9 cellular contexts compared by ENCODE assay signal in the genomic region with DNA sequence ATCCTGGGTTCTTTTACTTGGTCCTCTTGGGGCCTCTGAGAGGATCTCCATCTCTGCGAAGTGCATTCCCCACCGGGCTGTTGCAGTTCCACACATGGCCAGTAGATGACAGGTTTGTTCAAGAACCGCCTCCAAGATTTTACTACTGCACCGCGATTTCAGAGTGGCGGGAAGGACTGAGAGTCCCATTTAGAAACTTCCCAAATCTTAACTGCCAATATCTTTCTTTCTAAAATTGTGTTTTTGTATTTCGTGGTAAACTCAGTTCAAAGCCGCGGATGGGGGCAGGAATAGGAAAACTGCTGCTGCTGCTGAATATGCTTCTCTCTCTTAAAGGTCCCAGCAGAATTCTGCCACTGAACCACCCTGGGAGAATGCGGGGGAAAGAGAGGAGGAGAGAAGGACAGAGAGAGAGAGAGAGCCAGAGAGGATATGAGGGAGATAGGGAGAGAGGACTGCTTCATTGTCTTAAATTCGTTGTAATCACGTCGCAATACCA. TPM values are rescaled to one million over a fixed set of nuclear protein-coding genes. Genes with fewer than 3 reads are reported as not detected.
DNase-seq lines count a peak whose midpoint lies in the region; ATAC-seq and TF ChIP-seq lines count a peak whose summit lies in the region.
"Had no signal": no experiment of that assay in that cellular context is flagged by ENCODE, and none has a peak within 500 bp of the region (broad histone marks: within the 10 kb centered on the region; RNA-seq: fewer than 3 reads in every experiment).

No MANE protein-coding gene starts in this region.

- H3K9me3 ChIP-seq in SJSA1 (replicated peaks) (no peaks in the 10 kb centered on the region), gastroesophageal sphincter (no peaks in the 10 kb centered on the region), ovary (no peaks in the 10 kb centered on the region), tibial nerve (no peaks in the 10 kb centered on the region)

- DNase-seq in DMS114 treated with DMSO at 0.1 percent for 48 hours (lab: John Stamatoyannopoulos, UW; ENCODE audit: unreplicated experiment) (peak; percentile 82), SJSA1 (ENCODE audit: low read depth in 1 of 2, low spot score in 2 of 2) (peak; percentile 59 to 76), ovary (peak; percentile 49 to 75 (median 73)), tibial nerve (ENCODE audit: low spot score in 2 of 2) (peak; percentile 62 to 88)
- DNase-seq in Jurkat, Clone E6-1 (ENCODE audit: low read depth, low spot score), result peak; percentile 56
- peak; percentile 91 for DNase-seq in activated effector memory CD4-positive, alpha-beta T cell treated with anti-CD3 and anti-CD28 coated beads, Interleukin-2, amount 50 U/mL, for 16 hours

- ATAC-seq in gastroesophageal sphincter (peak; percentile 75), HG03457 (IDR thresholded peaks at IDR 0.05; ENCODE audit: unreplicated experiment) (no peak)

- no peaks in the 10 kb centered on the region for H3K36me3 ChIP-seq in SJSA1
- H3K36me3 ChIP-seq in gastroesophageal sphincter, result no peaks in the 10 kb centered on the region
- no peaks in the 10 kb centered on the region for H3K36me3 ChIP-seq in ovary
- no peaks in the 10 kb centered on the region for H3K36me3 ChIP-seq in tibial nerve

- WGBS in gastroesophageal sphincter (ENCODE audit: low coverage in 1 of 2), 2 donors, result 2 to 10% methylated on average over 13 of the region's 13 CpGs
- 1 to 3% (median 3%) methylated on average over 13 of the region's 13 CpGs for WGBS in ovary, 3 donors
- 5 to 9% methylated on average over 13 of the region's 13 CpGs for WGBS in tibial nerve, 2 donors

- H3K4me3 ChIP-seq in Jurkat, Clone E6-1 (ENCODE audit: low read length), result no peak overlapping the region
- H3K4me3 ChIP-seq in SJSA1 (no peak overlapping the region), gastroesophageal sphincter (no peak overlapping the region), ovary (no peak overlapping the region), tibial nerve (no peak overlapping the region)

- H3K27ac ChIP-seq in SJSA1 (no peak overlapping the region), gastroesophageal sphincter (no peak overlapping the region), ovary (no peak overlapping the region), tibial nerve (no peak overlapping the region)

- TF ChIP-seq EP300 in gastroesophageal sphincter (IDR thresholded peaks at IDR 0.05) (no peak), ovary (IDR thresholded peaks at IDR 0.05) (no peak), tibial nerve (IDR thresholded peaks at IDR 0.05) (no peak)

- H3K4me1 ChIP-seq in SJSA1 (replicated peaks) (peaks cover 6% of the 10 kb centered on the region; the same call in 1 of the 2 replicates), gastroesophageal sphincter (peaks cover 0 to 5% (median 3%) of the 10 kb centered on the region in 3 donors), ovary (ENCODE audit: insufficient read depth) (no peaks in the 10 kb centered on the region), tibial nerve (peaks cover 0 to 7% (median 2%) of the 10 kb centered on the region in 4 donors)

- TF ChIP-seq POLR2A in gastroesophageal sphincter (IDR thresholded peaks at IDR 0.05), result no peak
- no peak for TF ChIP-seq POLR2A in ovary (IDR thresholded peaks at IDR 0.05)
- no peak for TF ChIP-seq POLR2A in tibial nerve (IDR thresholded peaks at IDR 0.05)

- H3K27me3 ChIP-seq in SJSA1 (replicated peaks) (peaks cover 59% of the 10 kb centered on the region), gastroesophageal sphincter (peaks cover 85% of the 10 kb centered on the region), ovary (no peaks in the 10 kb centered on the region), tibial nerve (peaks cover 0 to 85% of the 10 kb centered on the region in 2 donors)

- TF ChIP-seq CTCF in gastroesophageal sphincter (IDR thresholded peaks at IDR 0.05) (peak; percentile 86 to 100 (median 98)), ovary (IDR thresholded peaks at IDR 0.05) (peak; percentile 74 to 87 (median 85)), tibial nerve (IDR thresholded peaks at IDR 0.05) (peak; percentile 86 to 100 (median 97))

- intact Hi-C loops in ovary (cut with DNase I), result loop anchor here (10.0 kb wide), 3 partner anchors 171 to 379 kb away; no protein-coding TSS in a partner anchor

RNA-seq across cellular contexts. Expression of a gene that starts 8.6 kb away (rescaled TPM):
- polyA plus RNA-seq in Jurkat, Clone E6-1 (2012; ENCODE audit: insufficient read depth, insufficient read length), result not detected
- not detected in 2 replicates for total RNA-seq in SJSA1 (2014; rRNA removed; shearing (Covaris generic))
- total RNA-seq in gastroesophageal sphincter (not detected), ovary (not detected), tibial nerve (not detected)
- polyA plus RNA-seq in ovary, result not detected
- total RNA-seq: glomerular endothelial cell had no signal

RNA-seq across cellular contexts. Expression of a gene that starts 24.1 kb away (rescaled TPM):
- polyA plus RNA-seq in Jurkat, Clone E6-1 (2012; ENCODE audit: insufficient read depth, insufficient read length), result not detected
- total RNA-seq in SJSA1 (2014; rRNA removed; shearing (Covaris generic)), result not detected in 2 replicates
- total RNA-seq in gastroesophageal sphincter, result 100 to 1,000 TPM in 2 of 4 donors, 10 to 100 TPM in 2; 43.6 to 285 (median 108) TPM
- 100 to 1,000 TPM in 5 of 7 donors, 10 to 100 TPM in 2; 19.5 to 262 (median 130) TPM for total RNA-seq in ovary
- 1,000 to 10,000 TPM in 1 of 2 donors, 100 to 1,000 TPM in 1; 118 to 1,131 TPM for polyA plus RNA-seq in ovary
- 100 to 1,000 TPM; 179 to 620 (median 253) TPM for total RNA-seq in tibial nerve

RNA-seq across cellular contexts. Expression of a gene that starts 43.9 kb away (rescaled TPM):
- not detected for polyA plus RNA-seq in Jurkat, Clone E6-1 (2012; ENCODE audit: insufficient read depth, insufficient read length)
- not detected in 2 replicates for total RNA-seq in SJSA1 (2014; rRNA removed; shearing (Covaris generic))
- total RNA-seq in gastroesophageal sphincter (not detected), ovary (not detected), tibial nerve (not detected)
- polyA plus RNA-seq in ovary, result not detected
- total RNA-seq: glomerular endothelial cell had no signal

Comparison
In these comparisons a context has a peak if more than half of its experiments do, and no peak if none do; other contexts are left out.
1. RNA of a gene that starts 24.1 kb away (total RNA-seq): 179 to 620 TPM in tibial nerve, 43.6 to 285 TPM in gastroesophageal sphincter and 19.5 to 262 TPM in ovary; not detected in SJSA1; every median in the first group is over 10 times any median in the second.
2. Peak in every context shown above with its lines, with median percentiles within 50 percentile points of each other: DNase-seq and CTCF ChIP-seq.